ENCODE assay signal across 11 cellular contexts in the genomic region with DNA sequence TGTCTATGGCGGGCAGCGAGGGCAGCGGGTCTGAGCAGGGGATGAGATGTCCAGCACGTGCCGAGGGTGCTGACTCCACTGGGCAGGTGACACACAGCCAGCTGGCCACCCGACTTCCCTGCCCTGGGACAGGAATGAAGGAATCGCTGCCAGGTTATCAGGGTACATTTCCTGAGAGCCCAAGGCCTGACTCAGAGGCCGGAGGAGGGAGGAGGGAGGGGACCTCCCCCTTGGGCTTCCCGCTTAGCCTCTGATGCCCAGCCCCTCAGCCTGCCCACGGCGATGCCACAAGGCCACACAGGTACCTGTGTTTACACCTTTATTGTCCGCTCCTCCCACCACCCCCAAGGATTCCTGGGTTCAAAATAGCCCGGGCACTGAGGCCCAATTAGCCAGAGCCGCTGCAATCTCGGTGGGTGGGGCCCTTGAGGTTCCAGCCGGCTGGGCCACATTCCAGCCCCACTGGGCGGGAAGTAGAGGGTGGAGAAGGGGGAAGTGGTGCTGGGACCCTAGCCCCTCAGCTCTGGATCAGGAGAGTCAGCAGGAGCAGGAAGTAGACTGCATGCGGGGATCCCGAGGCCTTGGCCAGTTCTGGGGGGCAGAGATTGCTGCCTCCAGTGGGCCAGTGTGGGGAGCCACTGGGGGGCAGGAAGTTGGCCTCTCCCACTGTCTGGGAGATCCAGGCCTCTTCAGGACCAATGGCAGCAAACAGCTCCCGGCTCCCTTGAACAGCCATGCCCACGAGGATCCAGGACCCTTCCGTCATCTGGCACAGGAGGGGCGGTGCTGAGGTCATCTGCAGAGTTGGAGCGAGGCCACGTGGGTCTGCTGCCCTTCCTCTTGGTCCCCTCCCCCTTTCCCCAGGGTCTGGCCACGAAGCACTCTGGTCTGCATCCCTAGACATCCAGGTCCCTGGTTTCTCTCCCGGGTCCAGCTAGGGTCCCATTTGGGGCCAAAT. TPM values are rescaled to one million over a fixed set of nuclear protein-coding genes. Genes with fewer than 3 reads are reported as not detected.
DNase-seq lines count a peak whose midpoint lies in the region; ATAC-seq and TF ChIP-seq lines count a peak whose summit lies in the region.
"Had no signal": no experiment of that assay in that cellular context is flagged by ENCODE, and none has a peak within 500 bp of the region (broad histone marks: within the 10 kb centered on the region; RNA-seq: fewer than 3 reads in every experiment).

No MANE protein-coding gene starts in this region.

- no peak overlapping the region for H4K91ac ChIP-seq in neuronal stem cell (ENCODE audit: low read depth, low read length, poor library complexity)

- no peaks in the 10 kb centered on the region for H3K36me3 ChIP-seq in BE2C
- no peaks in the 10 kb centered on the region for H3K36me3 ChIP-seq in PC-9 (ENCODE audit: low read depth)
- H3K36me3 ChIP-seq in fibroblast of lung (ENCODE audit: control insufficient read depth, insufficient read depth, low read length): no peaks in the 10 kb centered on the region
- peaks cover 0 to 2% of the 10 kb centered on the region in 2 donors for H3K36me3 ChIP-seq in neuronal stem cell (replicated peaks in 1 of 2; ENCODE audit: control insufficient read depth in 2 of 2, insufficient read depth in 2 of 2, low read length in 2 of 2)

- peak overlapping the region; percentile 90 for H3K18ac ChIP-seq in neuronal stem cell (ENCODE audit: low read length)

- H3K9ac ChIP-seq in fibroblast of lung (ENCODE audit: insufficient read depth, low read length) (no peak overlapping the region), neuronal stem cell (ENCODE audit: low read depth, low read length, poor library complexity) (peak overlapping the region; percentile 2)

- H2BK15ac ChIP-seq in neuronal stem cell (ENCODE audit: low read length): peak overlapping the region; percentile 21

- H3K4me1 ChIP-seq in BE2C (peaks cover 38% of the 10 kb centered on the region), PC-9 (replicated peaks; ENCODE audit: insufficient read depth) (peaks cover 60% of the 10 kb centered on the region), fibroblast of lung (ENCODE audit: control insufficient read depth, extremely low read depth, insufficient read depth, low read length) (peaks cover 9% of the 10 kb centered on the region), neuronal stem cell (ENCODE audit: control insufficient read depth in 2 of 2, insufficient read depth in 1 of 2, low read depth in 1 of 2, low read length in 2 of 2) (peaks cover 22 to 32% of the 10 kb centered on the region in 2 donors)

- H3K4me3 ChIP-seq in BE2C (ENCODE audit: low read depth, low read length) (no peak overlapping the region), PC-9 (peak overlapping the region; percentile 33; the same call in 1 of the 2 replicates), fibroblast of lung (replicated peaks in 1 of 4; ENCODE audit: control extremely low read depth in 1 of 4, insufficient read depth in 1 of 4, low read depth in 3 of 4, low read length in 4 of 4) (no peak overlapping the region), neuronal stem cell (ENCODE audit: low read length in 2 of 2) (no peak overlapping the region)

- no peak overlapping the region for H3K23ac ChIP-seq in neuronal stem cell (ENCODE audit: low read depth, low read length, poor library complexity)

- H3K27me3 ChIP-seq in BE2C (no peaks in the 10 kb centered on the region), PC-9 (ENCODE audit: insufficient read depth, low read depth) (no peaks in the 10 kb centered on the region), fibroblast of lung (ENCODE audit: control insufficient read depth, insufficient read depth, low read length) (no peaks in the 10 kb centered on the region), neuronal stem cell (ENCODE audit: control insufficient read depth in 3 of 3, insufficient read depth in 3 of 3, low read depth in 1 of 3, low read length in 3 of 3) (peaks cover 0 to 12% (median 0%) of the 10 kb centered on the region in 3 experiments)

- no peak overlapping the region for H2BK120ac ChIP-seq in neuronal stem cell (ENCODE audit: low read depth, low read length)

- DNase-seq in BE2C (peak; percentile 76), PC-9 (peak; percentile 99 to 100), fibroblast of lung (ENCODE audit: low read depth in 2 of 2) (peak; percentile 37 to 77), neuronal stem cell (ENCODE audit: low spot score) (no peak), AML-193 (lab: John Stamatoyannopoulos, UW) (no peak), NCI-H2029 (lab: John Stamatoyannopoulos, UW) (no peak)
- no peak for DNase-seq in activated T-cell treated with anti-CD3 and anti-CD28 coated beads, Interleukin-2, amount 50 U/mL, for 4 hours
- no peak for DNase-seq in stimulated activated CD4-positive, alpha-beta T cell treated with anti-CD3 and anti-CD28 coated beads, Interleukin-4, amount 100 ng/mL, for 24 hours
- DNase-seq: CD8-positive, alpha-beta memory T cell had no signal

- peaks cover 50% of the 10 kb centered on the region for H3F3A ChIP-seq in PC-9 (ENCODE audit: insufficient read depth, low read depth)

- H3K4me1 Mint-ChIP-seq in activated T-cell treated with anti-CD3 and anti-CD28 coated beads, Interleukin-2, amount 50 U/mL, for 4 hours (ENCODE audit: low read depth): peaks cover 5% of the 10 kb centered on the region

- H3K27ac ChIP-seq in PC-9 (peak overlapping the region; percentile 63), fibroblast of lung (ENCODE audit: insufficient read depth, low read length) (no peak overlapping the region), neuronal stem cell (replicated peaks; ENCODE audit: low read length) (no peak overlapping the region)

- H3K9me3 ChIP-seq in BE2C: no peaks in the 10 kb centered on the region
- H3K9me3 ChIP-seq in PC-9 (ENCODE audit: insufficient read depth, low read depth): no peaks in the 10 kb centered on the region
- no peaks in the 10 kb centered on the region for H3K9me3 ChIP-seq in fibroblast of lung (ENCODE audit: control insufficient read depth, insufficient read depth, low read depth, low read length)
- H3K9me3 ChIP-seq in neuronal stem cell (replicated peaks in 1 of 2; ENCODE audit: control insufficient read depth in 2 of 2, insufficient read depth in 1 of 2, low read depth in 1 of 2, low read length in 2 of 2): no peaks in the 10 kb centered on the region

- no peaks in the 10 kb centered on the region for H3K9me2 ChIP-seq in PC-9 (ENCODE audit: insufficient read depth)

- CTCF ChIA-PET in PC-9 (lab: Charles Lee): interaction anchor here (0.7 to 1.2 kb wide), 2 partner anchors 22 to 42 kb away, joined by 3 read pairs; a partner anchor contains a TSS

- H3K36me3 Mint-ChIP-seq in activated T-cell treated with anti-CD3 and anti-CD28 coated beads, Interleukin-2, amount 50 U/mL, for 4 hours (ENCODE audit: insufficient read depth): no peaks in the 10 kb centered on the region
- H3K36me3 Mint-ChIP-seq: activated naive CD4-positive, alpha-beta T cell treated with anti-CD3 and anti-CD28 coated beads, Interleukin-2, amount 50 U/mL, for 24 hours; CD8-positive, alpha-beta memory T cell had no signal

- no peak for ATAC-seq in activated T-cell treated with anti-CD3 and anti-CD28 coated beads, Interleukin-2, amount 50 U/mL, for 4 hours

- no peaks in the 10 kb centered on the region for H3K27me3 Mint-ChIP-seq in activated T-cell treated with anti-CD3 and anti-CD28 coated beads, Interleukin-2, amount 50 U/mL, for 4 hours (ENCODE audit: low read depth)
- H3K27me3 Mint-ChIP-seq: activated naive CD4-positive, alpha-beta T cell treated with anti-CD3 and anti-CD28 coated beads, Interleukin-2, amount 50 U/mL, for 24 hours; CD8-positive, alpha-beta memory T cell had no signal

- POLR2A ChIA-PET in PC-9 (lab: Charles Lee; ENCODE audit: unreplicated experiment): interaction anchor here (0.5 to 1.6 kb wide), 11 partner anchors 21 to 1073 kb away, joined by 3 to 21 read pairs (median 5); a partner anchor contains a TSS

- H3K4ac ChIP-seq in neuronal stem cell (ENCODE audit: low read length): peak overlapping the region; percentile 41

- no peak overlapping the region for H4K8ac ChIP-seq in neuronal stem cell (ENCODE audit: low read depth, low read length)

- intact Hi-C loops in PC-9 (cut with micrococcal nuclease; ENCODE audit: unreplicated experiment): loop anchor here (1.0 to 2.0 kb wide), 4 partner anchors 8 to 320 kb away; a partner anchor contains a TSS

- H3K79me2 ChIP-seq in PC-9 (ENCODE audit: low read depth): peaks cover 5% of the 10 kb centered on the region
- H3K79me2 ChIP-seq in fibroblast of lung (ENCODE audit: control insufficient read depth, insufficient read depth, low read length): no peaks in the 10 kb centered on the region

- TF ChIP-seq CTCF in BE2C (IDR thresholded peaks at IDR 0.05; ENCODE audit: low read depth, low read length): no peak
- TF ChIP-seq CTCF in PC-9 (conservative IDR thresholded peaks at IDR 0.05): no peak
- TF ChIP-seq CTCF in fibroblast of lung (conservative IDR thresholded peaks at IDR 0.05 in 1 of 2, IDR thresholded peaks at IDR 0.05 in 1 of 2; ENCODE audit: low read depth in 1 of 2, low read length in 2 of 2): no peak

- TSS peak; percentile 70 for BruUV-seq in PC-9 (replicated peaks; lab: Mats Ljungman, UMichigan)

- no peaks in the 10 kb centered on the region for H3K79me1 ChIP-seq in neuronal stem cell (ENCODE audit: low read depth, low read length)

- H2AFZ ChIP-seq in PC-9: no peak overlapping the region; the same call in 1 of the 2 replicates
- H2AFZ ChIP-seq in fibroblast of lung (ENCODE audit: low read length): no peak overlapping the region
- H2AFZ ChIP-seq in neuronal stem cell (ENCODE audit: low read length): peak overlapping the region; percentile 24

- no peak overlapping the region for H3K4me3 Mint-ChIP-seq in activated T-cell treated with anti-CD3 and anti-CD28 coated beads, Interleukin-2, amount 50 U/mL, for 4 hours
- H3K4me3 Mint-ChIP-seq: activated naive CD4-positive, alpha-beta T cell treated with anti-CD3 and anti-CD28 coated beads, Interleukin-2, amount 50 U/mL, for 24 hours; CD8-positive, alpha-beta memory T cell had no signal

- H2BK5ac ChIP-seq in neuronal stem cell (ENCODE audit: low read length): no peak overlapping the region

- H3K4me2 ChIP-seq in PC-9 (peak overlapping the region; percentile 73), fibroblast of lung (ENCODE audit: extremely low read depth, insufficient read depth, low read length) (no peak overlapping the region), neuronal stem cell (ENCODE audit: insufficient read depth, low read length, poor library complexity, severe bottlenecking) (no peak overlapping the region)

- no peaks in the 10 kb centered on the region for H4K20me1 ChIP-seq in PC-9 (ENCODE audit: insufficient read depth)
- H4K20me1 ChIP-seq in fibroblast of lung (ENCODE audit: control insufficient read depth, extremely low read depth, insufficient read depth, low read length): no peaks in the 10 kb centered on the region

- no peaks in the 10 kb centered on the region for H3K9me3 Mint-ChIP-seq in activated T-cell treated with anti-CD3 and anti-CD28 coated beads, Interleukin-2, amount 50 U/mL, for 4 hours
- H3K9me3 Mint-ChIP-seq: activated naive CD4-positive, alpha-beta T cell treated with anti-CD3 and anti-CD28 coated beads, Interleukin-2, amount 50 U/mL, for 24 hours; CD8-positive, alpha-beta memory T cell had no signal

- WGBS in neuronal stem cell (ENCODE audit: extremely low coverage in 2 of 2, insufficient read length in 2 of 2, insufficient replicate concordance in 1 of 2), 2 donors: no CpG with 5 or more reads among the region's 27 CpGs

- peak overlapping the region; percentile 98 for H2AK5ac ChIP-seq in neuronal stem cell (ENCODE audit: low read depth, low read length)

- no peak overlapping the region for H2BK12ac ChIP-seq in neuronal stem cell (ENCODE audit: low read length)

- no peak overlapping the region for H3K14ac ChIP-seq in neuronal stem cell (ENCODE audit: low read length)

RNA-seq across cellular contexts. Expression of a gene that starts 3.4 kb away (rescaled TPM):
- 27.5 TPM for polyA plus RNA-seq in BE2C (2012; ENCODE audit: insufficient read depth, insufficient read length, low read depth)
- total RNA-seq in PC-9 (2021) (147 and 154 TPM in 2 replicates), fibroblast of lung (not detected in 2 replicates)
- polyA plus RNA-seq in fibroblast of lung: not detected in 2 replicates
- not detected in 2 replicates for polyA plus RNA-seq in fibroblast of lung (2012)
- polyA minus RNA-seq in fibroblast of lung (ENCODE audit: low replicate concordance): not detected in 2 replicates
- 4.4 TPM for polyA plus RNA-seq in neuronal stem cell (2013, experiment 1 of 2)
- polyA plus RNA-seq in neuronal stem cell (2013, experiment 2 of 2): 4.4 TPM
- total RNA-seq in activated T-cell treated with anti-CD3 and anti-CD28 coated beads, Interleukin-2, amount 50 U/mL, for 4 hours: under 1 TPM; 0.11 to 0.58 (median 0.38) TPM
- total RNA-seq: CD8-positive, alpha-beta memory T cell; mononuclear cell had no signal
- polyA plus RNA-seq: CD8-positive, alpha-beta memory T cell had no signal

RNA-seq across cellular contexts. Expression of a gene that starts 11.0 kb away (rescaled TPM):
- polyA plus RNA-seq in BE2C (2012; ENCODE audit: insufficient read depth, insufficient read length, low read depth): 2.3 TPM
- 4.1 and 6.8 TPM in 2 replicates for total RNA-seq in PC-9 (2021)
- total RNA-seq in fibroblast of lung: 0.17 TPM in 1 of 2 replicates, not detected in the other
- 0.10 and 0.20 TPM in 2 replicates for polyA plus RNA-seq in fibroblast of lung
- 0.06 and 0.43 TPM in 2 replicates for polyA plus RNA-seq in fibroblast of lung (2012)
- polyA minus RNA-seq in fibroblast of lung (ENCODE audit: low replicate concordance): not detected in 2 replicates
- 1.1 TPM for polyA plus RNA-seq in neuronal stem cell (2013, experiment 1 of 2)
- 0.82 TPM for polyA plus RNA-seq in neuronal stem cell (2013, experiment 2 of 2)
- under 1 TPM in 2 of 3 donors, not detected in 1; 0.40 to 0.78 TPM for total RNA-seq in activated T-cell treated with anti-CD3 and anti-CD28 coated beads, Interleukin-2, amount 50 U/mL, for 4 hours

RNA-seq across cellular contexts. Expression of a gene that starts 21.4 kb away (rescaled TPM):
- 71.8 TPM for polyA plus RNA-seq in BE2C (2012; ENCODE audit: insufficient read depth, insufficient read length, low read depth)
- total RNA-seq in PC-9 (2021) (81.4 and 84.3 TPM in 2 replicates), fibroblast of lung (30.4 and 39.3 TPM in 2 replicates)
- polyA plus RNA-seq in fibroblast of lung: 19.7 and 23.9 TPM in 2 replicates
- 17.3 and 18.0 TPM in 2 replicates for polyA plus RNA-seq in fibroblast of lung (2012)
- 11.7 and 20.5 TPM in 2 replicates for polyA minus RNA-seq in fibroblast of lung (ENCODE audit: low replicate concordance)
- polyA plus RNA-seq in neuronal stem cell (2013, experiment 1 of 2): 52.1 TPM
- 52.7 TPM for polyA plus RNA-seq in neuronal stem cell (2013, experiment 2 of 2)
- total RNA-seq in activated T-cell treated with anti-CD3 and anti-CD28 coated beads, Interleukin-2, amount 50 U/mL, for 4 hours: 10 to 100 TPM; 59.8 to 63.9 (median 61.9) TPM

RNA-seq across cellular contexts. Expression of a gene that starts 30.7 kb away (rescaled TPM):
- polyA plus RNA-seq in BE2C (2012; ENCODE audit: insufficient read depth, insufficient read length, low read depth): 77.0 TPM
- 41.5 and 66.5 TPM in 2 replicates for total RNA-seq in PC-9 (2021)
- 12.6 and 18.5 TPM in 2 replicates for total RNA-seq in fibroblast of lung
- 34.8 and 42.2 TPM in 2 replicates for polyA plus RNA-seq in fibroblast of lung
- 51.6 and 67.3 TPM in 2 replicates for polyA plus RNA-seq in fibroblast of lung (2012)
- 55.6 and 103 TPM in 2 replicates for polyA minus RNA-seq in fibroblast of lung (ENCODE audit: low replicate concordance)
- 33.0 TPM for polyA plus RNA-seq in neuronal stem cell (2013, experiment 1 of 2)
- polyA plus RNA-seq in neuronal stem cell (2013, experiment 2 of 2): 30.7 TPM
- 10 to 100 TPM; 41.9 to 46.5 (median 43.2) TPM for total RNA-seq in activated T-cell treated with anti-CD3 and anti-CD28 coated beads, Interleukin-2, amount 50 U/mL, for 4 hours

RNA-seq across cellular contexts. Expression of a gene that starts 41.0 kb away (rescaled TPM):
- 509 TPM for polyA plus RNA-seq in BE2C (2012; ENCODE audit: insufficient read depth, insufficient read length, low read depth)
- total RNA-seq in PC-9 (2021) (429 and 637 TPM in 2 replicates), fibroblast of lung (34.4 and 44.3 TPM in 2 replicates)
- polyA plus RNA-seq in fibroblast of lung: 199 and 263 TPM in 2 replicates
- 506 and 756 TPM in 2 replicates for polyA plus RNA-seq in fibroblast of lung (2012)
- polyA minus RNA-seq in fibroblast of lung (ENCODE audit: low replicate concordance): 213 and 344 TPM in 2 replicates
- 541 TPM for polyA plus RNA-seq in neuronal stem cell (2013, experiment 1 of 2)
- polyA plus RNA-seq in neuronal stem cell (2013, experiment 2 of 2): 569 TPM
- 100 to 1,000 TPM; 783 to 850 (median 809) TPM for total RNA-seq in activated T-cell treated with anti-CD3 and anti-CD28 coated beads, Interleukin-2, amount 50 U/mL, for 4 hours

Comparison
In these comparisons a context has a peak if more than half of its experiments do, and no peak if none do; other contexts are left out.
1. DNase-seq: peak in BE2C (single experiment), PC-9 (2 of 2) and fibroblast of lung (2 of 2); none in neuronal stem cell (single experiment), activated T-cell treated with anti-CD3 and anti-CD28 coated beads, Interleukin-2, amount 50 U/mL, for 4 hours (single experiment), AML-193 (0 of 2), stimulated activated CD4-positive, alpha-beta T cell treated with anti-CD3 and anti-CD28 coated beads, Interleukin-4, amount 100 ng/mL, for 24 hours (single experiment) and NCI-H2029 (single experiment).
2. RNA of a gene that starts 3.4 kb away (total RNA-seq): 147 to 154 TPM in PC-9; 0.11 to 0.58 TPM in activated T-cell treated with anti-CD3 and anti-CD28 coated beads, Interleukin-2, amount 50 U/mL, for 4 hours and not detected in fibroblast of lung; every median in the first group is over 10 times any median in the second.